20 cellular contexts compared by ENCODE assay signal in genomic region chr12:83256581-83256980, GRCh38.
DNase-seq lines count a peak whose midpoint lies in the region; ATAC-seq, FAIRE-seq and TF ChIP-seq lines count a peak whose summit lies in the region.
"Had no signal": no experiment of that assay in that cellular context is flagged by ENCODE, and none has a peak within 500 bp of the region (broad histone marks: within the 10 kb centered on the region; RNA-seq: fewer than 3 reads in every experiment).

No MANE protein-coding gene starts in this region.

- TF ChIP-seq CTCF in BE2C (IDR thresholded peaks at IDR 0.05; ENCODE audit: low read depth, low read length): no peak
- TF ChIP-seq CTCF in K562 (IDR thresholded peaks at IDR 0.05 in 2 of 3, conservative IDR thresholded peaks at IDR 0.05 in 1 of 3; ENCODE audit: insufficient read depth in 2 of 3, low read depth in 1 of 3, low read length in 3 of 3): no peak
- TF ChIP-seq CTCF in neural progenitor cell (IDR thresholded peaks at IDR 0.05): no peak

- H3K27ac ChIP-seq in K562 (ENCODE audit: extremely low read depth, low read depth, low read length): no peak overlapping the region
- no peak overlapping the region for H3K27ac ChIP-seq in neural progenitor cell
- no peak overlapping the region for H3K27ac ChIP-seq in CD4-positive, alpha-beta memory T cell (ENCODE audit: low read depth, low read length)
- H3K27ac ChIP-seq: BLaER1, GM23248 had no signal

- no peaks in the 10 kb centered on the region for H3K27me3 Mint-ChIP-seq in neural progenitor cell (ENCODE audit: insufficient read depth, low read depth)
- H3K27me3 Mint-ChIP-seq in CD4-positive, alpha-beta memory T cell: no peaks in the 10 kb centered on the region
- H3K27me3 Mint-ChIP-seq: CD4-positive, alpha-beta T cell had no signal

- H3K9ac ChIP-seq in K562 (ENCODE audit: insufficient read depth in 1 of 2, low read depth in 2 of 2, low read length in 2 of 2): no peak overlapping the region
- no peak overlapping the region for H3K9ac ChIP-seq in neural progenitor cell
- H3K9ac ChIP-seq: BLaER1, GM23248 had no signal

- H3K4me3 Mint-ChIP-seq in neural progenitor cell: no peak overlapping the region
- no peak overlapping the region for H3K4me3 Mint-ChIP-seq in CD4-positive, alpha-beta memory T cell
- H3K4me3 Mint-ChIP-seq: CD14-positive monocyte; CD4-positive, alpha-beta T cell had no signal

- H3K9me3 ChIP-seq in BE2C (no peaks in the 10 kb centered on the region), K562 (replicated peaks; ENCODE audit: control insufficient read depth, insufficient read depth, low read depth, low read length) (no peaks in the 10 kb centered on the region), neural progenitor cell (ENCODE audit: low read depth) (no peaks in the 10 kb centered on the region)
- H3K9me3 ChIP-seq in CD4-positive, alpha-beta memory T cell (ENCODE audit: control insufficient read depth in 1 of 2, low read length in 2 of 2): no peaks in the 10 kb centered on the region
- H3K9me3 ChIP-seq: BLaER1 had no signal

- H2AFZ ChIP-seq in K562 (ENCODE audit: low read depth, low read length) (no peak overlapping the region), neural progenitor cell (replicated peaks) (peak overlapping the region; percentile 39)
- H2AFZ ChIP-seq: GM23248 had no signal

- 48% methylated on average over 3 of the region's 3 CpGs for WGBS in K562 (ENCODE audit: insufficient coverage, low coverage, missing lambda C conversion rate)

- ATAC-seq in K562 (no peak), GM19455 (IDR thresholded peaks at IDR 0.05; ENCODE audit: unreplicated experiment) (no peak)

- H3K9me1 ChIP-seq in K562 (ENCODE audit: control insufficient read depth, insufficient read depth, low read length): no peaks in the 10 kb centered on the region

- H3K27ac Mint-ChIP-seq in neural progenitor cell: peak overlapping the region; percentile 21
- no peak overlapping the region for H3K27ac Mint-ChIP-seq in CD4-positive, alpha-beta memory T cell
- H3K27ac Mint-ChIP-seq: CD14-positive monocyte; CD4-positive, alpha-beta T cell had no signal

- peak; percentile 26 for DNase-seq in BE2C
- peak; percentile 23 for DNase-seq in SK-N-DZ (ENCODE audit: low spot score)
- no peak for DNase-seq in K562 (ENCODE audit: extremely low read depth in 1 of 4, low spot score in 3 of 4)
- no peak for DNase-seq in neural progenitor cell (ENCODE audit: low spot score)
- DNase-seq in C1 segment of cervical spinal cord (lab: John Stamatoyannopoulos, UW): no peak
- DNase-seq in CD4-positive, alpha-beta memory T cell: no peak
- DNase-seq: CD4-positive, alpha-beta T cell; DMS 273 treated with DMSO at 0.1 percent for 48 hours; DMS79; GF-D8; GM23248; H7; HCEC 1CT had no signal

- H3K4me2 ChIP-seq in K562 (ENCODE audit: insufficient read depth, low read length) (no peak overlapping the region), neural progenitor cell (no peak overlapping the region)
- H3K4me2 ChIP-seq: BLaER1 had no signal

- H3K4me1 ChIP-seq in BE2C: peaks cover 6% of the 10 kb centered on the region; the same call in 1 of the 2 replicates
- H3K4me1 ChIP-seq in K562 (replicated peaks in 1 of 2; ENCODE audit: control insufficient read depth in 2 of 2, insufficient read depth in 2 of 2, low read length in 2 of 2): no peaks in the 10 kb centered on the region
- peaks cover 32% of the 10 kb centered on the region for H3K4me1 ChIP-seq in neural progenitor cell
- H3K4me1 ChIP-seq in CD4-positive, alpha-beta memory T cell (ENCODE audit: insufficient read depth, low read length): no peaks in the 10 kb centered on the region
- H3K4me1 ChIP-seq: BLaER1 had no signal

- H3K4me1 Mint-ChIP-seq in neural progenitor cell: peaks cover 4% of the 10 kb centered on the region
- no peaks in the 10 kb centered on the region for H3K4me1 Mint-ChIP-seq in CD4-positive, alpha-beta memory T cell
- H3K4me1 Mint-ChIP-seq: CD14-positive monocyte had no signal

- POLR2A ChIA-PET in K562 (lab: Yijun Ruan, JAX): no interaction called here
- POLR2A ChIA-PET in CD4-positive, alpha-beta memory T cell (lab: Charles Lee; ENCODE audit: partially characterized antibody): no interaction called here

- intact Hi-C loops in K562 (cut with micrococcal nuclease): no loop called here
- intact Hi-C loops in CD4-positive, alpha-beta memory T cell (cut with micrococcal nuclease): no loop called here

- no peaks in the 10 kb centered on the region for H4K20me1 ChIP-seq in K562 (replicated peaks; ENCODE audit: control insufficient read depth, insufficient read depth, low read length)
- no peaks in the 10 kb centered on the region for H4K20me1 ChIP-seq in neural progenitor cell (ENCODE audit: low read depth)
- H4K20me1 ChIP-seq: BLaER1 had no signal

- H3K9me3 Mint-ChIP-seq in neural progenitor cell: peaks cover 2% of the 10 kb centered on the region
- peaks cover 0 to 3% (median 0%) of the 10 kb centered on the region in 8 donors for H3K9me3 Mint-ChIP-seq in CD4-positive, alpha-beta memory T cell
- H3K9me3 Mint-ChIP-seq: CD4-positive, alpha-beta T cell had no signal

- H3K36me3 Mint-ChIP-seq in neural progenitor cell: no peaks in the 10 kb centered on the region
- H3K36me3 Mint-ChIP-seq in CD4-positive, alpha-beta memory T cell: no peaks in the 10 kb centered on the region
- H3K36me3 Mint-ChIP-seq: CD14-positive monocyte had no signal

- peaks cover 12% of the 10 kb centered on the region for H3F3A ChIP-seq in neural progenitor cell (ENCODE audit: low read depth)

- no peak for TF ChIP-seq EP300 in K562 (IDR thresholded peaks at IDR 0.05; ENCODE audit: low read length)

- TF ChIP-seq POLR2A in K562 (conservative IDR thresholded peaks at IDR 0.05): no peak

- no peak overlapping the region for H3K4me3 ChIP-seq in BE2C (ENCODE audit: low read depth, low read length)
- H3K4me3 ChIP-seq in K562: no peak overlapping the region
- no peak overlapping the region for H3K4me3 ChIP-seq in neural progenitor cell
- H3K4me3 ChIP-seq in CD4-positive, alpha-beta memory T cell (ENCODE audit: low read length in 2 of 2): no peak overlapping the region
- H3K4me3 ChIP-seq: BLaER1, GM23248 had no signal

- no peak for FAIRE-seq in K562 (lab: Jason Lieb, UNC)
- FAIRE-seq: D721Med, GM12891, GM18507, H1 had no signal

- H3K27me3 ChIP-seq in BE2C (no peaks in the 10 kb centered on the region), K562 (ENCODE audit: control insufficient read depth in 2 of 2, insufficient read depth in 2 of 2, low read length in 2 of 2) (no peaks in the 10 kb centered on the region), neural progenitor cell (no peaks in the 10 kb centered on the region)
- H3K27me3 ChIP-seq in CD4-positive, alpha-beta memory T cell (ENCODE audit: insufficient read depth, low read length): no peaks in the 10 kb centered on the region
- H3K27me3 ChIP-seq: BLaER1 had no signal

- TF ChIP-seq RAD21 in K562 (CRISPR knock-in tag; conservative IDR thresholded peaks at IDR 0.05 in 1 of 2, IDR thresholded peaks at IDR 0.05 in 1 of 2): no peak

- H3K79me2 ChIP-seq in K562 (ENCODE audit: control insufficient read depth, insufficient read depth, low read length) (no peaks in the 10 kb centered on the region), neural progenitor cell (ENCODE audit: low read depth) (no peaks in the 10 kb centered on the region)

- H3K36me3 ChIP-seq in BE2C (no peaks in the 10 kb centered on the region), K562 (ENCODE audit: control insufficient read depth, insufficient read depth, low read length) (no peaks in the 10 kb centered on the region), neural progenitor cell (peaks cover 4% of the 10 kb centered on the region)
- no peaks in the 10 kb centered on the region for H3K36me3 ChIP-seq in CD4-positive, alpha-beta memory T cell (ENCODE audit: insufficient read depth, low read length)
- H3K36me3 ChIP-seq: BLaER1 had no signal

- CTCF ChIA-PET in K562 (lab: Yijun Ruan, JAX; ENCODE audit: low intra/inter-chr PET ratio): no interaction called here
- CTCF ChIA-PET in CD4-positive, alpha-beta memory T cell (lab: Charles Lee; ENCODE audit: partially characterized antibody): no interaction called here

- in situ Hi-C loops in K562 (cut with MboI): no loop called here

- BruUV-seq in K562 (replicated peaks; lab: Mats Ljungman, UMichigan): no TSS peak

TF ChIP-seq in K562, 482 proteins besides CTCF, POLR2A, EP300 and RAD21:
- no peak for TF ChIP-seq U2AF1 (optimal IDR thresholded peaks at IDR 0.05; ENCODE audit: low read depth, low read length)
- peak; percentile 9 for TF ChIP-seq MEIS2 (IDR thresholded peaks at IDR 0.05; ENCODE audit: partially characterized antibody)
- TF ChIP-seq PBX2 (CRISPR knock-in tag; IDR thresholded peaks at IDR 0.05; ENCODE audit: low read depth): no peak
- peak; percentile 67 for TF ChIP-seq PBX2 (tag; conservative IDR thresholded peaks at IDR 0.05; ENCODE audit: low read depth)
- no peak for TF ChIP-seq ZNF277 (CRISPR knock-in tag; IDR thresholded peaks at IDR 0.05; ENCODE audit: borderline replicate concordance)

Comparison
In these comparisons a context has a peak if more than half of its experiments do, and no peak if none do; other contexts are left out.
1. DNase-seq: peak in BE2C (single experiment) and SK-N-DZ (single experiment); none in K562 (0 of 4), neural progenitor cell (single experiment), C1 segment of cervical spinal cord (0 of 14) and CD4-positive, alpha-beta memory T cell (0 of 5).